ENCODE assay signal across 22 cellular contexts in genomic region chr1:41994195-41994894, GRCh38.
"Had no signal": no experiment of that assay in that cellular context is flagged by ENCODE, and none has a peak within 500 bp of the region (broad histone marks: within the 10 kb centered on the region; RNA-seq: fewer than 3 reads in every experiment).

No MANE protein-coding gene starts in this region.

- H3K4me3 Mint-ChIP-seq: activated naive CD4-positive, alpha-beta T cell treated with anti-CD3 and anti-CD28 coated beads, Interleukin-2, amount 10 ng/mL, durations not matched to agents 7 days and 5 days; stimulated activated naive CD8-positive, alpha-beta T cell treated with anti-CD3 and anti-CD28 coated beads, Interleukin-15, Interleukin-2, amounts not matched to agents 100 ng/mL and 50 ng/mL, for 24 hours had no signal

- H3K36me3 ChIP-seq: left lung, lower lobe of right lung, pancreas, prostate gland, thoracic aorta, WERI-Rb-1 had no signal

- H3K4me1 ChIP-seq: left lung, lower lobe of right lung, pancreas, prostate gland had no signal

- H3K27ac ChIP-seq: epithelial cell of prostate, left lung, lower lobe of right lung, pancreas, prostate gland, skin epidermis, thoracic aorta, WERI-Rb-1 had no signal

- H3K27me3 Mint-ChIP-seq: activated naive CD4-positive, alpha-beta T cell treated with anti-CD3 and anti-CD28 coated beads, Interleukin-2, amount 10 ng/mL, durations not matched to agents 7 days and 5 days; stimulated activated naive CD8-positive, alpha-beta T cell treated with anti-CD3 and anti-CD28 coated beads, Interleukin-15, Interleukin-2, amounts not matched to agents 100 ng/mL and 50 ng/mL, for 24 hours had no signal

- H3K4me3 ChIP-seq: left lung, lower lobe of right lung, pancreas, prostate gland, skin epidermis, thoracic aorta had no signal

- H3K27me3 ChIP-seq: left lung, pancreas had no signal

- DNase-seq: activated CD8-positive, alpha-beta memory T cell treated with anti-CD3 and anti-CD28 coated beads, Interleukin-2, amount 50 U/mL, for 4 hours; activated effector memory CD4-positive, alpha-beta T cell treated with anti-CD3 and anti-CD28 coated beads, Interleukin-2, amount 50 U/mL, for 16 hours; activated naive CD4-positive, alpha-beta T cell treated with anti-CD3 and anti-CD28 coated beads, Interleukin-2, amount 10 ng/mL, durations not matched to agents 7 days and 5 days; anterior cingulate cortex; dermis blood vessel endothelial cell; effector CD4-positive, alpha-beta T cell; left lung; lower lobe of right lung; pancreas; retina; stimulated activated CD4-positive, alpha-beta T cell treated with anti-CD3 and anti-CD28 coated beads, Interleukin-12 subunit alpha, Interleukin-12 subunit beta, amount 100 ng/mL, for 4 hours; stimulated activated CD4-positive, alpha-beta T cell treated with anti-CD3 and anti-CD28 coated beads, Interleukin-4, amount 100 ng/mL, for 1 hour; T-helper 9 cell; trophoblast cell; WERI-Rb-1 had no signal

- H3K9me3 ChIP-seq: lower lobe of right lung, pancreas, prostate gland, thoracic aorta had no signal

- H3K27ac Mint-ChIP-seq: activated naive CD4-positive, alpha-beta T cell treated with anti-CD3 and anti-CD28 coated beads, Interleukin-2, amount 10 ng/mL, durations not matched to agents 7 days and 5 days had no signal

- ATAC-seq: activated CD4-positive, CD25-positive, alpha-beta regulatory T cell treated with anti-CD3 and anti-CD28 coated beads, Interleukin-2, amount 50 U/mL, for 24 hours; left lung; lower lobe of right lung; pancreas; sciatic nerve had no signal
